Comparison of ENCODE assay signal across 8 cellular contexts in genomic region chr10:102246261-102246660, GRCh38. TPM values are rescaled to one million over a fixed set of nuclear protein-coding genes. Genes with fewer than 3 reads are reported as not detected.
DNase-seq lines count a peak whose midpoint lies in the region; ATAC-seq and TF ChIP-seq lines count a peak whose summit lies in the region.

No MANE protein-coding gene starts in this region.

- POLR2A ChIA-PET in AG04449 (lab: Yijun Ruan, JAX) = interaction anchor here (1.3 to 1.6 kb wide), 2 partner anchors 22 to 97 kb away, joined by 4 to 8 read pairs; no protein-coding TSS in a partner anchor

- H3K9ac ChIP-seq in HUES64 (ENCODE audit: low read depth, low read length) (0 out of 2 replicates have a peak overlapping the region, but pooled peaks have one; percentile 64), mammary epithelial cell (ENCODE audit: insufficient read depth, low read length) (peak overlapping the region; percentile 78), mucosa of rectum (ENCODE audit: low read depth in 1 of 2, low read length in 2 of 2) (peak overlapping the region; percentile 84 to 90)

- H3K79me2 ChIP-seq in mammary epithelial cell (ENCODE audit: insufficient read depth, low read length) = peaks cover 58% of the 10 kb centered on the region

- H3K9me3 ChIP-seq in HUES64 (ENCODE audit: insufficient read depth, low read depth, low read length) = no peaks in the 10 kb centered on the region
- no peaks in the 10 kb centered on the region for H3K9me3 ChIP-seq in mammary epithelial cell (replicated peaks; ENCODE audit: insufficient read depth, low read length)
- H3K9me3 ChIP-seq in mucosa of rectum (ENCODE audit: control insufficient read depth in 2 of 2, low read length in 2 of 2) = no peaks in the 10 kb centered on the region

- H3K4me1 ChIP-seq in HUES64 (ENCODE audit: insufficient read depth, low read length) (peaks cover 2% of the 10 kb centered on the region; the same call in 1 of the 2 replicates), mammary epithelial cell (ENCODE audit: insufficient read depth, low read length) (peaks cover 44% of the 10 kb centered on the region), mucosa of rectum (ENCODE audit: control insufficient read depth in 2 of 2, insufficient read depth in 2 of 2, low read length in 2 of 2) (peaks cover 40% of the 10 kb centered on the region in 2 donors)

- no peak for ATAC-seq in GM19397 (IDR thresholded peaks at IDR 0.05; ENCODE audit: unreplicated experiment)
- no peak for ATAC-seq in GM18907 (IDR thresholded peaks at IDR 0.05; ENCODE audit: unreplicated experiment)

- H3K27me3 ChIP-seq in HUES64 (ENCODE audit: insufficient read depth, low read length) (peaks cover 22% of the 10 kb centered on the region), mammary epithelial cell (ENCODE audit: insufficient read depth, low read length) (no peaks in the 10 kb centered on the region), mucosa of rectum (ENCODE audit: control insufficient read depth in 2 of 2, insufficient read depth in 2 of 2, low read length in 2 of 2) (peaks cover 0 to 5% of the 10 kb centered on the region in 2 donors)

- DNase-seq in AG04449 (ENCODE audit: low read depth, low spot score) (no peak), mammary epithelial cell (peak; percentile 34), NCI-H524 treated with DMSO at 0.1 percent for 48 hours (lab: John Stamatoyannopoulos, UW) (no peak), epidermal melanocyte (ENCODE audit: insufficient read length, low spot score) (no peak)

- TSS peak; percentile 42 for BruUV-seq in mammary epithelial cell (replicated peaks; lab: Mats Ljungman, UMichigan)

- 62% methylated on average over 3 of the region's 3 CpGs for WGBS in HUES64
- 27% methylated on average over 3 of the region's 3 CpGs for WGBS in mammary epithelial cell (ENCODE audit: low coverage, missing lambda C conversion rate)

- H3K36me3 ChIP-seq in HUES64 (ENCODE audit: insufficient read depth, low read length) (no peaks in the 10 kb centered on the region), mammary epithelial cell (ENCODE audit: insufficient read depth, low read length) (no peaks in the 10 kb centered on the region), mucosa of rectum (ENCODE audit: control insufficient read depth in 2 of 2, insufficient read depth in 2 of 2, low read length in 2 of 2) (peaks cover 0 to 6% of the 10 kb centered on the region in 2 donors)

- in situ Hi-C loops in mammary epithelial cell (cut with MboI; ENCODE audit: low sequenced_read_pairs in 2 of 2) = loop anchor here in 1 of 2 donors (5.0 to 25.0 kb wide), 2 partner anchors 36 to 341 kb away; no protein-coding TSS in a partner anchor

- dilution Hi-C loops in mammary epithelial cell (cut with HindIII; ENCODE audit: low sequenced_read_pairs) = no loop called here

- H3K27ac ChIP-seq in HUES64 (ENCODE audit: low read depth, low read length) = no peak overlapping the region
- peak overlapping the region; percentile 71 for H3K27ac ChIP-seq in mammary epithelial cell (ENCODE audit: insufficient read depth, low read depth, low read length)
- H3K27ac ChIP-seq in mucosa of rectum (ENCODE audit: low read depth in 2 of 2, low read length in 2 of 2) = peak overlapping the region; percentile 92 to 93

- H3K4me3 ChIP-seq in AG04449 (ENCODE audit: low read depth, low read length) (peak overlapping the region; percentile 98), HUES64 (ENCODE audit: low read length) (peak overlapping the region; percentile 78), mammary epithelial cell (replicated peaks in 1 of 3; ENCODE audit: insufficient read depth in 1 of 3, low read depth in 2 of 3, low read length in 3 of 3) (peak overlapping the region; percentile 59 to 97 (median 70)), mucosa of rectum (ENCODE audit: low read length in 2 of 2) (peak overlapping the region; percentile 97 to 100)

- CTCF ChIA-PET in AG04449 (lab: Yijun Ruan, JAX) = interaction anchor here (0.6 to 2.0 kb wide), 6 partner anchors 10 to 164 kb away, joined by 3 to 17 read pairs (median 4); no protein-coding TSS in a partner anchor
- CTCF ChIA-PET in mammary epithelial cell (lab: Charles Lee; ENCODE audit: low non-redundant PET) = no interaction called here

- TF ChIP-seq CTCF in AG04449 (IDR thresholded peaks at IDR 0.05; ENCODE audit: insufficient read depth, low read length, missing control alignments) (no peak), mammary epithelial cell (conservative IDR thresholded peaks at IDR 0.05 in 1 of 2, IDR thresholded peaks at IDR 0.05 in 1 of 2; ENCODE audit: extremely low read depth in 1 of 2, insufficient read depth in 1 of 2, low read depth in 1 of 2, low read length in 2 of 2) (no peak)

- intact Hi-C loops in mammary epithelial cell (cut with micrococcal nuclease) = loop anchor here (5.0 kb wide), 1 partner anchor 51 kb away; no protein-coding TSS in a partner anchor

- H4K20me1 ChIP-seq in mammary epithelial cell (ENCODE audit: insufficient read depth, low read length) = no peaks in the 10 kb centered on the region

- peak overlapping the region; percentile 90 for H3K4me2 ChIP-seq in mammary epithelial cell (ENCODE audit: insufficient read depth, low read depth, low read length)

- H2AFZ ChIP-seq in mammary epithelial cell (ENCODE audit: low read depth, low read length) = no peak overlapping the region

RNA-seq across cellular contexts. Expression of gene GBF1, which starts 0.9 kb away (rescaled TPM):
- polyA plus RNA-seq in HUES64 (2013, experiment 1 of 2) = 15.4 TPM
- 16.8 TPM for polyA plus RNA-seq in HUES64 (2013, experiment 2 of 2)
- 10 to 100 TPM; 37.8 to 49.4 TPM for total RNA-seq in mammary epithelial cell
- 24.0 TPM for polyA plus RNA-seq in mammary epithelial cell
- 99.3 TPM for polyA minus RNA-seq in mammary epithelial cell

RNA-seq across cellular contexts. Expression of gene PITX3, which starts 4.9 kb away (rescaled TPM):
- 0.30 TPM for polyA plus RNA-seq in HUES64 (2013, experiment 1 of 2)
- 0.19 TPM for polyA plus RNA-seq in HUES64 (2013, experiment 2 of 2)
- not detected for total RNA-seq in mammary epithelial cell
- not detected for polyA plus RNA-seq in mammary epithelial cell
- polyA minus RNA-seq in mammary epithelial cell = not detected

RNA-seq across cellular contexts. Expression of gene ELOVL3, which starts 20.2 kb away (rescaled TPM):
- not detected for polyA plus RNA-seq in HUES64 (2013, experiment 1 of 2)
- polyA plus RNA-seq in HUES64 (2013, experiment 2 of 2) = not detected
- total RNA-seq in mammary epithelial cell = under 1 TPM; 0.17 to 0.45 TPM
- 1.2 TPM for polyA plus RNA-seq in mammary epithelial cell
- 15.7 TPM for polyA minus RNA-seq in mammary epithelial cell
